ENCODE assay signal across 11 cellular contexts in the genomic region with DNA sequence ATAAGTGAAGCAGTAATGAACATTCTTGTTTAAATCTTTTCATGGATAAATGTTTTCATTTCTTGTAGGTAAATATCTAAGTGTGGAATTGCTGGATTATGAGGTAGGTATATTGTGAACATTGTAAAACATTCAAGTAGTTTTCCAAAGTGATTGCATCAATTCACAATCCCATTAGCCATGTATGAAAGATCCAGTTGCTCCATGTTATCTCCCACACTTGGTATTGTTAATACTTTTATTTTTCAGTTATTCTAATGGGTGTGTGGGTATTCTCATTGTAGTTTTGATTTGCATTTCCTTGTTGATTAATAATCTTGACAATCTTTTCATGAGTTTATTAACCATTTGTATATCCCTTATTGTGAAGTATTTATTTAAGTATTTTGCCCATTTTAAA.
"Had no signal": no experiment of that assay in that cellular context is flagged by ENCODE, and none has a peak within 500 bp of the region (broad histone marks: within the 10 kb centered on the region; RNA-seq: fewer than 3 reads in every experiment).

No MANE protein-coding gene starts in this region.

- FAIRE-seq: H1, H54 had no signal

- H3K4me1 ChIP-seq: HAP-1 had no signal

- H3K9me3 ChIP-seq: HAP-1 had no signal

- H3K36me3 ChIP-seq: HAP-1 had no signal

- ATAC-seq: GM23338, HCT116 had no signal

- H3K9ac ChIP-seq: GM23248 had no signal

- H2AFZ ChIP-seq: GM23248, GM23338 had no signal

- H3K4me3 ChIP-seq: GM23248, GM23338, HAP-1 had no signal

- H3K27ac ChIP-seq: GM23248 had no signal

- H3K4me2 ChIP-seq: GM23338 had no signal

- DNase-seq: GM23248, GOT3, H7, H9, HCEC 1CT, HFFc6 had no signal
